ENCODE assay signal across 12 cellular contexts in the genomic region with DNA sequence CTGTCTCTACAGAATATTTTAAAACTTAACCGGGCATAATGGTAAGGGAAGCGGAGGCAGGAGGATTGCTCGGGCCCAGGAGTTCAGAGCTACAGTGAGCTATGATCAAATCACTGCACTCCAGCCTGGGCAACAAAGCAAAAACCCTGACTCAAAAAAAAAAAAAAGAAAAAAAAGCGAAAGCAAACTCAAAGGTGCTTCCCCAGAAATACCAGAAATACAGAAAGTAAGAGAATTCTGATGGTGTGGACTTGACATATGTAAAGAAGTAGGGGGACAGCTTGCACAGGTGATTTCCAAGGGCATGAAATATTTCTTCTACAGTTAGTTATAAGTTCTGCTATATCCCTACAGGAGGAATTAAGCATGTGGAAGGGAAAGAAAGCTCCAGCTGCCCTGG.
DNase-seq lines count a peak whose midpoint lies in the region; ATAC-seq and TF ChIP-seq lines count a peak whose summit lies in the region.
"Had no signal": no experiment of that assay in that cellular context is flagged by ENCODE, and none has a peak within 500 bp of the region (broad histone marks: within the 10 kb centered on the region; RNA-seq: fewer than 3 reads in every experiment).

No MANE protein-coding gene starts in this region.

- no peak for TF ChIP-seq CTCF in GM12865 (IDR thresholded peaks at IDR 0.05; ENCODE audit: insufficient read depth, low read depth, low read length, missing control alignments)

- DNase-seq in GM12865 (ENCODE audit: low read depth) (peak; percentile 35), GOT3 (lab: John Stamatoyannopoulos, UW) (no peak), NCI-H748 treated with DMSO at 0.1 percent for 48 hours (lab: John Stamatoyannopoulos, UW) (no peak)
- DNase-seq in stimulated activated CD4-positive, alpha-beta T cell treated with anti-CD3 and anti-CD28 coated beads, Interleukin-1b, Interleukin-23, amount 100 ng/mL, for 48 hours = no peak
- DNase-seq: glutamatergic neuron had no signal

- peak overlapping the region; percentile 44 for H3K4me3 ChIP-seq in GM12865 (ENCODE audit: low read depth, low read length)
- H3K4me3 ChIP-seq: A549, thoracic aorta had no signal

- peak; percentile 47 for ATAC-seq in GM19035 (IDR thresholded peaks at IDR 0.05; ENCODE audit: unreplicated experiment)
- peak; percentile 72 for ATAC-seq in HG02610 (IDR thresholded peaks at IDR 0.05; ENCODE audit: unreplicated experiment)
- peak; percentile 48 for ATAC-seq in HG03280 (IDR thresholded peaks at IDR 0.05; ENCODE audit: unreplicated experiment)
- no peak for ATAC-seq in GM21786 (IDR thresholded peaks at IDR 0.05; ENCODE audit: unreplicated experiment)
- ATAC-seq: T-cell had no signal
